1 cellular context compared by ENCODE assay signal in the genomic region with DNA sequence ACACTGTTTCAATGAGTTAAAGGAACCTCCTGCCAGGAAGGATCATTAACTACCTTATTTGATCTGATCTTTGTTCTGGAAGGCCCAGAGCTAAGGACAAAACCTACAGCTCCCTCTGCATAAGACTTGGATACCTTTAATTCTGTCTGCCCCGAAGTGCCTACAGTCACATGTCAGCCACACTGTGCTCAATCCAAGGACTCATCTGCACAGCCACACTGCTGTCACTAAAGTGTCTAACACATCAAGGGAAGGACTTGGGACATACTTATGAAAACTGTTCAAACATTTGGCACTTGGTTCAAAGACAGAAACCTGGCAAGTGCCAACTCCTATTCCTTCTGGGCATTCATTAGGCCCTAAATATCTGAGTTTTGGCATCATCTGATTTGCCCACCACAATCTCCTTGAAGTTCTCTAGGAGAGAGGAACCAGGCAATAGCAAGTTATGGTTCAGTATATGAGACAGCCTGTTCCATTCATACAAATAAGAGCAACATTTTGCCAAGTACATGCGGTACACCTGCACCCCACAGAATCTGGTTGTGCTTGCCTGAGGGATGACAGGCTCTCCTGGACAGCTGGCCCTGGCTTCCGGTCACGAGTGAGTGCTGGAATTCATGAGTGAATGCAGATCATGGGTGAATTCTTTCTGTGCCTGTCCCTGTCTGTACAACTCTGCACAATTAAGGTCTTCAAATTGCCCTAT.
TF ChIP-seq lines count a peak whose summit lies in the region.

No MANE protein-coding gene starts in this region.

TF ChIP-seq in HepG2, 621 proteins besides CTCF, POLR2A, EP300 and RAD21 (continued from another document):
- TF ChIP-seq SRF (IDR thresholded peaks at IDR 0.05; ENCODE audit: low read depth, low read length) (no peak), ZNF513 (CRISPR knock-in tag; conservative IDR thresholded peaks at IDR 0.05) (no peak), STAT5B (CRISPR knock-in tag; IDR thresholded peaks at IDR 0.05) (no peak), FIP1L1 (IDR thresholded peaks at IDR 0.05; ENCODE audit: borderline replicate concordance, insufficient read depth, low read depth, low read length) (no peak), TP53 (CRISPR knock-in tag; conservative IDR thresholded peaks at IDR 0.05) (no peak), TOE1 (CRISPR knock-in tag; IDR thresholded peaks at IDR 0.05) (no peak)
- TF ChIP-seq, protein P1, sequence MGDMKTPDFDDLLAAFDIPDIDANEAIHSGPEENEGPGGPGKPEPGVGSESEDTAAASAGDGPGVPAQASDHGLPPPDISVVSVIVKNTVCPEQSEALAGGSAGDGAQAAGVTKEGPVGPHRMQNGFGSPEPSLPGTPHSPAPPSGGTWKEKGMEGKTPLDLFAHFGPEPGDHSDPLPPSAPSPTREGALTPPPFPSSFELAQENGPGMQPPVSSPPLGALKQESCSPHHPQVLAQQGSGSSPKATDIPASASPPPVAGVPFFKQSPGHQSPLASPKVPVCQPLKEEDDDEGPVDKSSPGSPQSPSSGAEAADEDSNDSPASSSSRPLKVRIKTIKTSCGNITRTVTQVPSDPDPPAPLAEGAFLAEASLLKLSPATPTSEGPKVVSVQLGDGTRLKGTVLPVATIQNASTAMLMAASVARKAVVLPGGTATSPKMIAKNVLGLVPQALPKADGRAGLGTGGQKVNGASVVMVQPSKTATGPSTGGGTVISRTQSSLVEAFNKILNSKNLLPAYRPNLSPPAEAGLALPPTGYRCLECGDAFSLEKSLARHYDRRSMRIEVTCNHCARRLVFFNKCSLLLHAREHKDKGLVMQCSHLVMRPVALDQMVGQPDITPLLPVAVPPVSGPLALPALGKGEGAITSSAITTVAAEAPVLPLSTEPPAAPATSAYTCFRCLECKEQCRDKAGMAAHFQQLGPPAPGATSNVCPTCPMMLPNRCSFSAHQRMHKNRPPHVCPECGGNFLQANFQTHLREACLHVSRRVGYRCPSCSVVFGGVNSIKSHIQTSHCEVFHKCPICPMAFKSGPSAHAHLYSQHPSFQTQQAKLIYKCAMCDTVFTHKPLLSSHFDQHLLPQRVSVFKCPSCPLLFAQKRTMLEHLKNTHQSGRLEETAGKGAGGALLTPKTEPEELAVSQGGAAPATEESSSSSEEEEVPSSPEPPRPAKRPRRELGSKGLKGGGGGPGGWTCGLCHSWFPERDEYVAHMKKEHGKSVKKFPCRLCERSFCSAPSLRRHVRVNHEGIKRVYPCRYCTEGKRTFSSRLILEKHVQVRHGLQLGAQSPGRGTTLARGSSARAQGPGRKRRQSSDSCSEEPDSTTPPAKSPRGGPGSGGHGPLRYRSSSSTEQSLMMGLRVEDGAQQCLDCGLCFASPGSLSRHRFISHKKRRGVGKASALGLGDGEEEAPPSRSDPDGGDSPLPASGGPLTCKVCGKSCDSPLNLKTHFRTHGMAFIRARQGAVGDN (CRISPR knock-in tag; IDR thresholded peaks at IDR 0.05): no peak
- TF ChIP-seq, protein P2, sequence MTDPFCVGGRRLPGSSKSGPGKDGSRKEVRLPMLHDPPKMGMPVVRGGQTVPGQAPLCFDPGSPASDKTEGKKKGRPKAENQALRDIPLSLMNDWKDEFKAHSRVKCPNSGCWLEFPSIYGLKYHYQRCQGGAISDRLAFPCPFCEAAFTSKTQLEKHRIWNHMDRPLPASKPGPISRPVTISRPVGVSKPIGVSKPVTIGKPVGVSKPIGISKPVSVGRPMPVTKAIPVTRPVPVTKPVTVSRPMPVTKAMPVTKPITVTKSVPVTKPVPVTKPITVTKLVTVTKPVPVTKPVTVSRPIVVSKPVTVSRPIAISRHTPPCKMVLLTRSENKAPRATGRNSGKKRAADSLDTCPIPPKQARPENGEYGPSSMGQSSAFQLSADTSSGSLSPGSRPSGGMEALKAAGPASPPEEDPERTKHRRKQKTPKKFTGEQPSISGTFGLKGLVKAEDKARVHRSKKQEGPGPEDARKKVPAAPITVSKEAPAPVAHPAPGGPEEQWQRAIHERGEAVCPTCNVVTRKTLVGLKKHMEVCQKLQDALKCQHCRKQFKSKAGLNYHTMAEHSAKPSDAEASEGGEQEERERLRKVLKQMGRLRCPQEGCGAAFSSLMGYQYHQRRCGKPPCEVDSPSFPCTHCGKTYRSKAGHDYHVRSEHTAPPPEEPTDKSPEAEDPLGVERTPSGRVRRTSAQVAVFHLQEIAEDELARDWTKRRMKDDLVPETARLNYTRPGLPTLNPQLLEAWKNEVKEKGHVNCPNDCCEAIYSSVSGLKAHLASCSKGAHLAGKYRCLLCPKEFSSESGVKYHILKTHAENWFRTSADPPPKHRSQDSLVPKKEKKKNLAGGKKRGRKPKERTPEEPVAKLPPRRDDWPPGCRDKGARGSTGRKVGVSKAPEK (CRISPR knock-in tag; IDR thresholded peaks at IDR 0.05; ENCODE audit: borderline replicate concordance): no peak
- TF ChIP-seq, protein P3, sequence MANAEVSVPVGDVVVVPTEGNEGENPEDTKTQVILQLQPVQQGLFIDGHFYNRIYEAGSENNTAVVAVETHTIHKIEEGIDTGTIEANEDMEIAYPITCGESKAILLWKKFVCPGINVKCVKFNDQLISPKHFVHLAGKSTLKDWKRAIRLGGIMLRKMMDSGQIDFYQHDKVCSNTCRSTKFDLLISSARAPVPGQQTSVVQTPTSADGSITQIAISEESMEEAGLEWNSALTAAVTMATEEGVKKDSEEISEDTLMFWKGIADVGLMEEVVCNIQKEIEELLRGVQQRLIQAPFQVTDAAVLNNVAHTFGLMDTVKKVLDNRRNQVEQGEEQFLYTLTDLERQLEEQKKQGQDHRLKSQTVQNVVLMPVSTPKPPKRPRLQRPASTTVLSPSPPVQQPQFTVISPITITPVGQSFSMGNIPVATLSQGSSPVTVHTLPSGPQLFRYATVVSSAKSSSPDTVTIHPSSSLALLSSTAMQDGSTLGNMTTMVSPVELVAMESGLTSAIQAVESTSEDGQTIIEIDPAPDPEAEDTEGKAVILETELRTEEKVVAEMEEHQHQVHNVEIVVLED (CRISPR knock-in tag; IDR thresholded peaks at IDR 0.05; ENCODE audit: borderline replicate concordance): no peak
- TF ChIP-seq, protein P4, sequence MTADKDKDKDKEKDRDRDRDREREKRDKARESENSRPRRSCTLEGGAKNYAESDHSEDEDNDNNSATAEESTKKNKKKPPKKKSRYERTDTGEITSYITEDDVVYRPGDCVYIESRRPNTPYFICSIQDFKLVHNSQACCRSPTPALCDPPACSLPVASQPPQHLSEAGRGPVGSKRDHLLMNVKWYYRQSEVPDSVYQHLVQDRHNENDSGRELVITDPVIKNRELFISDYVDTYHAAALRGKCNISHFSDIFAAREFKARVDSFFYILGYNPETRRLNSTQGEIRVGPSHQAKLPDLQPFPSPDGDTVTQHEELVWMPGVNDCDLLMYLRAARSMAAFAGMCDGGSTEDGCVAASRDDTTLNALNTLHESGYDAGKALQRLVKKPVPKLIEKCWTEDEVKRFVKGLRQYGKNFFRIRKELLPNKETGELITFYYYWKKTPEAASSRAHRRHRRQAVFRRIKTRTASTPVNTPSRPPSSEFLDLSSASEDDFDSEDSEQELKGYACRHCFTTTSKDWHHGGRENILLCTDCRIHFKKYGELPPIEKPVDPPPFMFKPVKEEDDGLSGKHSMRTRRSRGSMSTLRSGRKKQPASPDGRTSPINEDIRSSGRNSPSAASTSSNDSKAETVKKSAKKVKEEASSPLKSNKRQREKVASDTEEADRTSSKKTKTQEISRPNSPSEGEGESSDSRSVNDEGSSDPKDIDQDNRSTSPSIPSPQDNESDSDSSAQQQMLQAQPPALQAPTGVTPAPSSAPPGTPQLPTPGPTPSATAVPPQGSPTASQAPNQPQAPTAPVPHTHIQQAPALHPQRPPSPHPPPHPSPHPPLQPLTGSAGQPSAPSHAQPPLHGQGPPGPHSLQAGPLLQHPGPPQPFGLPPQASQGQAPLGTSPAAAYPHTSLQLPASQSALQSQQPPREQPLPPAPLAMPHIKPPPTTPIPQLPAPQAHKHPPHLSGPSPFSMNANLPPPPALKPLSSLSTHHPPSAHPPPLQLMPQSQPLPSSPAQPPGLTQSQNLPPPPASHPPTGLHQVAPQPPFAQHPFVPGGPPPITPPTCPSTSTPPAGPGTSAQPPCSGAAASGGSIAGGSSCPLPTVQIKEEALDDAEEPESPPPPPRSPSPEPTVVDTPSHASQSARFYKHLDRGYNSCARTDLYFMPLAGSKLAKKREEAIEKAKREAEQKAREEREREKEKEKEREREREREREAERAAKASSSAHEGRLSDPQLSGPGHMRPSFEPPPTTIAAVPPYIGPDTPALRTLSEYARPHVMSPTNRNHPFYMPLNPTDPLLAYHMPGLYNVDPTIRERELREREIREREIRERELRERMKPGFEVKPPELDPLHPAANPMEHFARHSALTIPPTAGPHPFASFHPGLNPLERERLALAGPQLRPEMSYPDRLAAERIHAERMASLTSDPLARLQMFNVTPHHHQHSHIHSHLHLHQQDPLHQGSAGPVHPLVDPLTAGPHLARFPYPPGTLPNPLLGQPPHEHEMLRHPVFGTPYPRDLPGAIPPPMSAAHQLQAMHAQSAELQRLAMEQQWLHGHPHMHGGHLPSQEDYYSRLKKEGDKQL (CRISPR knock-in tag; IDR thresholded peaks at IDR 0.05; ENCODE audit: low read depth): no peak
